In the genomic region with DNA sequence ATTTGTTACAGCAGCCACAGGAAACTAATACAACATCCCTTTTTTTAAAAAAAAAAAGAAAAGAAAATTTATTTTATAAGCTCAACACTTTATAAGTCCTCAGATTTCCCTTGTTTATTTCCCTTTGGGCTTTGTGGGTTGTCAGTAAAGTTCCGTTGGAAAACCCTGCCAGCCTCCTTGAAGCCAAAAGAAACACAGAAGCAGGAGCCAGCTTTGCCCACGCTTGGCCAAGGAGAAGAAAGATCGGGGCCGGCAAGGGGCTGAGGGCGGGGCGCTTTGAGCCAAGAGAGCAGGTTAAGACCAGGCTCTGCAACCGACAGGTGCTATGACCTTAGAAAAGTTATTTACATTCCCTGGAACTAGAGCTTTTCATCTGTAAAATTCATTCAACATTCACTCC, we compare ENCODE assay signal across 23 cellular contexts.
DNase-seq lines count a peak whose midpoint lies in the region; ATAC-seq and TF ChIP-seq lines count a peak whose summit lies in the region.
"Had no signal": no experiment of that assay in that cellular context is flagged by ENCODE, and none has a peak within 500 bp of the region (broad histone marks: within the 10 kb centered on the region; RNA-seq: fewer than 3 reads in every experiment).

No MANE protein-coding gene starts in this region.

- H4K20me1 ChIP-seq in BLaER1 (no peaks in the 10 kb centered on the region), osteoblast (ENCODE audit: insufficient read depth, low read length) (no peaks in the 10 kb centered on the region), PC-3 (ENCODE audit: low read length) (no peaks in the 10 kb centered on the region)

- H3K14ac ChIP-seq in neuronal stem cell (ENCODE audit: low read length) = no peak overlapping the region

- H3K9ac ChIP-seq in BLaER1 (no peak overlapping the region), neuronal stem cell (ENCODE audit: low read depth, low read length, poor library complexity) (no peak overlapping the region), PC-3 (ENCODE audit: low read length) (no peak overlapping the region)

- DNase-seq in MG63 (peak; percentile 66), fibroblast of gingiva (ENCODE audit: low read depth) (peak; percentile 58), osteoblast (ENCODE audit: insufficient read length, low spot score, missing footprints) (peak; percentile 17), tibial nerve (ENCODE audit: low spot score in 2 of 2) (no peak), neuronal stem cell (ENCODE audit: low spot score) (no peak), thyroid gland (no peak), PC-3 (no peak)
- DNase-seq: 8988T; ACHN; AML-193; BE2C; Caco-2; CD4-positive, CD25-positive, alpha-beta regulatory T cell; CD8-positive, alpha-beta T cell; DMS153; DMS79 treated with DMSO at 0.1 percent for 48 hours; GF-D8; GOT3; HFFc6 had no signal

- no peak overlapping the region for H3K23ac ChIP-seq in neuronal stem cell (ENCODE audit: low read depth, low read length, poor library complexity)

- H2AFZ ChIP-seq in osteoblast (ENCODE audit: low read length) (no peak overlapping the region), neuronal stem cell (ENCODE audit: low read length) (no peak overlapping the region), PC-3 (ENCODE audit: low read length) (no peak overlapping the region)

- no TSS peak for BruUV-seq in PC-3 (replicated peaks; lab: Mats Ljungman, UMichigan)

- H3K4me1 ChIP-seq in BLaER1 (peaks cover 30% of the 10 kb centered on the region), osteoblast (ENCODE audit: insufficient read depth, low read length) (no peaks in the 10 kb centered on the region), tibial nerve (peaks cover 0 to 17% (median 0%) of the 10 kb centered on the region in 4 donors), neuronal stem cell (ENCODE audit: control insufficient read depth in 2 of 2, insufficient read depth in 1 of 2, low read depth in 1 of 2, low read length in 2 of 2) (no peaks in the 10 kb centered on the region), thyroid gland (no peaks in the 10 kb centered on the region), PC-3 (ENCODE audit: insufficient read depth, low read length) (peaks cover 25% of the 10 kb centered on the region)
- H3K4me1 ChIP-seq: A549, BE2C, Caco-2, HAP-1 had no signal

- TF ChIP-seq POLR2A in tibial nerve (IDR thresholded peaks at IDR 0.05) (no peak), thyroid gland (IDR thresholded peaks at IDR 0.05) (no peak)

- TF ChIP-seq CTCF in osteoblast (IDR thresholded peaks at IDR 0.05; ENCODE audit: extremely low read depth, low read depth, low read length) (no peak), tibial nerve (IDR thresholded peaks at IDR 0.05) (no peak), thyroid gland (IDR thresholded peaks at IDR 0.05) (no peak), PC-3 (conservative IDR thresholded peaks at IDR 0.05; ENCODE audit: low read depth, low read length) (no peak)

- H3K27me3 ChIP-seq in BLaER1 (no peaks in the 10 kb centered on the region), MG63 (peaks cover 42% of the 10 kb centered on the region), osteoblast (ENCODE audit: insufficient read depth, low read length) (peaks cover 59% of the 10 kb centered on the region), tibial nerve (no peaks in the 10 kb centered on the region), neuronal stem cell (ENCODE audit: control insufficient read depth in 3 of 3, insufficient read depth in 3 of 3, low read depth in 1 of 3, low read length in 3 of 3) (peaks cover 0 to 4% (median 0%) of the 10 kb centered on the region in 3 experiments), thyroid gland (no peaks in the 10 kb centered on the region), PC-3 (ENCODE audit: low read length) (no peaks in the 10 kb centered on the region)
- H3K27me3 ChIP-seq: BE2C had no signal

- H2BK120ac ChIP-seq in neuronal stem cell (ENCODE audit: low read depth, low read length) = no peak overlapping the region

- POLR2A ChIA-PET in PC-3 (lab: Charles Lee; ENCODE audit: unreplicated experiment) = interaction anchor here (0.6 kb wide), 1 partner anchor 50 kb away, joined by 3 read pairs; no protein-coding TSS in a partner anchor

- H3K9me3 ChIP-seq in BLaER1 (peaks cover 18% of the 10 kb centered on the region), MG63 (peaks cover 5% of the 10 kb centered on the region), osteoblast (ENCODE audit: low read depth, low read length) (peaks cover 3% of the 10 kb centered on the region), tibial nerve (peaks cover 0 to 4% (median 0%) of the 10 kb centered on the region in 4 donors), neuronal stem cell (replicated peaks in 1 of 2; ENCODE audit: control insufficient read depth in 2 of 2, insufficient read depth in 1 of 2, low read depth in 1 of 2, low read length in 2 of 2) (no peaks in the 10 kb centered on the region), thyroid gland (no peaks in the 10 kb centered on the region), PC-3 (ENCODE audit: low read length) (no peaks in the 10 kb centered on the region)
- H3K9me3 ChIP-seq: A549, BE2C, Caco-2, HAP-1 had no signal

- ATAC-seq in PC-3 = no peak
- ATAC-seq: A549; CD8-positive, alpha-beta T cell had no signal

- no peak overlapping the region for H2BK5ac ChIP-seq in neuronal stem cell (ENCODE audit: low read length)

- no peaks in the 10 kb centered on the region for H3K36me3 ChIP-seq in BLaER1
- no peaks in the 10 kb centered on the region for H3K36me3 ChIP-seq in MG63
- no peaks in the 10 kb centered on the region for H3K36me3 ChIP-seq in osteoblast (ENCODE audit: insufficient read depth, low read length)
- H3K36me3 ChIP-seq in tibial nerve = no peaks in the 10 kb centered on the region
- H3K36me3 ChIP-seq in neuronal stem cell (replicated peaks in 1 of 2; ENCODE audit: control insufficient read depth in 2 of 2, insufficient read depth in 2 of 2, low read length in 2 of 2) = no peaks in the 10 kb centered on the region
- H3K36me3 ChIP-seq in thyroid gland = no peaks in the 10 kb centered on the region
- no peaks in the 10 kb centered on the region for H3K36me3 ChIP-seq in PC-3 (ENCODE audit: low read depth, low read length)
- H3K36me3 ChIP-seq: BE2C, HAP-1 had no signal

- H3K79me2 ChIP-seq in osteoblast (ENCODE audit: insufficient read depth, low read length) = no peaks in the 10 kb centered on the region
- H3K79me2 ChIP-seq in PC-3 (ENCODE audit: low read length) = no peaks in the 10 kb centered on the region

- no peak for TF ChIP-seq EP300 in tibial nerve (IDR thresholded peaks at IDR 0.05)

- no peak overlapping the region for H2BK15ac ChIP-seq in neuronal stem cell (ENCODE audit: low read length)

- H3K4me2 ChIP-seq in BLaER1 = peak overlapping the region; percentile 36
- H3K4me2 ChIP-seq in osteoblast (ENCODE audit: insufficient read depth, low read length) = no peak overlapping the region
- no peak overlapping the region for H3K4me2 ChIP-seq in neuronal stem cell (ENCODE audit: insufficient read depth, low read length, poor library complexity, severe bottlenecking)
- no peak overlapping the region for H3K4me2 ChIP-seq in PC-3 (ENCODE audit: low read length)
- H3K4me2 ChIP-seq: A549 had no signal

- H3K27ac ChIP-seq in BLaER1 (no peak overlapping the region), osteoblast (ENCODE audit: low read depth, low read length) (no peak overlapping the region), tibial nerve (no peak overlapping the region), neuronal stem cell (replicated peaks; ENCODE audit: low read length) (no peak overlapping the region), thyroid gland (no peak overlapping the region), PC-3 (ENCODE audit: low read length) (no peak overlapping the region)
- H3K27ac ChIP-seq: A549, C4-2B had no signal

- intact Hi-C loops in thyroid gland (cut with DNase I) = no loop called here
- intact Hi-C loops in PC-3 (cut with micrococcal nuclease) = no loop called here

- CTCF ChIA-PET in PC-3 (lab: Charles Lee) = no interaction called here

- H3K18ac ChIP-seq in neuronal stem cell (ENCODE audit: low read length) = no peak overlapping the region

- H3K4me3 ChIP-seq in BLaER1 = no peak overlapping the region
- H3K4me3 ChIP-seq in MG63 = no peak overlapping the region
- no peak overlapping the region for H3K4me3 ChIP-seq in osteoblast (ENCODE audit: insufficient read depth, low read length)
- no peak overlapping the region for H3K4me3 ChIP-seq in tibial nerve
- no peak overlapping the region for H3K4me3 ChIP-seq in neuronal stem cell (ENCODE audit: low read length in 2 of 2)
- H3K4me3 ChIP-seq in thyroid gland (replicated peaks in 1 of 3) = no peak overlapping the region
- no peak overlapping the region for H3K4me3 ChIP-seq in PC-3 (ENCODE audit: low read length)
- H3K4me3 ChIP-seq: A549, HAP-1 had no signal

- no peak overlapping the region for H2AK5ac ChIP-seq in neuronal stem cell (ENCODE audit: low read depth, low read length)

- no peak overlapping the region for H2BK12ac ChIP-seq in neuronal stem cell (ENCODE audit: low read length)

- no peak overlapping the region for H3K4ac ChIP-seq in neuronal stem cell (ENCODE audit: low read length)

- H3K79me1 ChIP-seq in neuronal stem cell (ENCODE audit: low read depth, low read length) = no peaks in the 10 kb centered on the region

- no peaks in the 10 kb centered on the region for H3F3A ChIP-seq in PC-3 (ENCODE audit: low read length, unreplicated experiment)

- 55 to 61% methylated on average over 7 of the region's 7 CpGs for WGBS in tibial nerve, 2 donors
- WGBS in neuronal stem cell (ENCODE audit: extremely low coverage in 2 of 2, insufficient read length in 2 of 2, insufficient replicate concordance in 1 of 2), 2 donors = no CpG with 5 or more reads among the region's 7 CpGs
- WGBS in thyroid gland, 2 donors = 58 to 66% methylated on average over 7 of the region's 7 CpGs

- no peak overlapping the region for H4K91ac ChIP-seq in neuronal stem cell (ENCODE audit: low read depth, low read length, poor library complexity)

- H3K9me2 ChIP-seq in PC-3 (replicated peaks; ENCODE audit: low read length) = no peaks in the 10 kb centered on the region

- no peak overlapping the region for H4K8ac ChIP-seq in neuronal stem cell (ENCODE audit: low read depth, low read length)

Comparison
In these comparisons a context has a peak if more than half of its experiments do, and no peak if none do; other contexts are left out.
1. DNase-seq: peak in MG63 (single experiment), fibroblast of gingiva (single experiment) and osteoblast (single experiment); none in tibial nerve (0 of 2), neuronal stem cell (single experiment), thyroid gland (0 of 2) and PC-3 (single experiment).